ENCODE assay signal across 10 cellular contexts in genomic region chrX:11629593-11630211, GRCh38. TPM values are rescaled to one million over a fixed set of nuclear protein-coding genes. Genes with fewer than 3 reads are reported as not detected.
A peak's percentile ranks its signal among the peaks of the same experiment; 100 is the strongest.
DNase-seq lines count a peak whose midpoint lies in the region; ATAC-seq, FAIRE-seq and TF ChIP-seq lines count a peak whose summit lies in the region.
"Had no signal": no experiment of that assay in that cellular context is flagged by ENCODE, and none has a peak within 500 bp of the region (broad histone marks: within the 10 kb centered on the region; RNA-seq: fewer than 3 reads in every experiment).

No MANE protein-coding gene starts in this region.

- DNase-seq in GM12865 (ENCODE audit: low read depth) (peak; percentile 72), astrocyte of the hippocampus (ENCODE audit: low read depth, low spot score) (peak; percentile 79), mesendoderm (peak; percentile 10), SHP77 (lab: John Stamatoyannopoulos, UW) (no peak), NCI-H748 treated with DMSO at 0.1 percent for 48 hours (lab: John Stamatoyannopoulos, UW) (no peak), kidney (no peak)
- no peak for DNase-seq in effector CD4-positive, alpha-beta T cell
- DNase-seq: activated CD8-positive, alpha-beta memory T cell treated with anti-CD3 and anti-CD28 coated beads for 24 hours; DMS79 had no signal

- H3K56ac ChIP-seq in mesendoderm (ENCODE audit: low read length): no peak overlapping the region

- FAIRE-seq in kidney (lab: Jason Lieb, UNC): no peak

- H3K4me1 ChIP-seq in mesendoderm (ENCODE audit: control insufficient read depth, low read depth, low read length): no peaks in the 10 kb centered on the region
- H3K4me1 ChIP-seq in kidney (ENCODE audit: control insufficient read depth in 1 of 2, insufficient read depth in 1 of 2, low read depth in 1 of 2, low read length in 2 of 2): no peaks in the 10 kb centered on the region

- H3K9me3 ChIP-seq in kidney (ENCODE audit: control insufficient read depth in 1 of 2, low read length in 2 of 2): peaks cover 0 to 4% of the 10 kb centered on the region in 2 donors

- H4K5ac ChIP-seq in mesendoderm (ENCODE audit: low read length): no peak overlapping the region

- H3K18ac ChIP-seq in mesendoderm (ENCODE audit: low read length): no peak overlapping the region

- H2BK120ac ChIP-seq in mesendoderm (ENCODE audit: low read depth, low read length): no peak overlapping the region

- H3K9ac ChIP-seq in mesendoderm (ENCODE audit: low read length) (no peak overlapping the region), kidney (ENCODE audit: low read length in 2 of 2) (no peak overlapping the region)

- H4K8ac ChIP-seq in mesendoderm (ENCODE audit: low read depth, low read length): no peak overlapping the region

- no peak overlapping the region for H2AK5ac ChIP-seq in mesendoderm (ENCODE audit: low read length)

- no peak overlapping the region for H2BK5ac ChIP-seq in mesendoderm (ENCODE audit: low read length)

- ATAC-seq in HG02571 (IDR thresholded peaks at IDR 0.05; ENCODE audit: unreplicated experiment): peak; percentile 78

- no peaks in the 10 kb centered on the region for H3K79me1 ChIP-seq in mesendoderm (ENCODE audit: low read length)

- TF ChIP-seq CTCF in GM12865 (IDR thresholded peaks at IDR 0.05; ENCODE audit: insufficient read depth, low read depth, low read length, missing control alignments) (no peak), kidney (IDR thresholded peaks at IDR 0.05; ENCODE audit: borderline replicate concordance, extremely low read depth, insufficient read depth) (no peak)

- H3K36me3 ChIP-seq in mesendoderm (ENCODE audit: control insufficient read depth, insufficient read depth, low read length): no peaks in the 10 kb centered on the region
- no peaks in the 10 kb centered on the region for H3K36me3 ChIP-seq in kidney (ENCODE audit: control insufficient read depth in 1 of 2, insufficient read depth in 2 of 2, low read length in 2 of 2)

- H3K4me2 ChIP-seq in mesendoderm (ENCODE audit: low read length): no peak overlapping the region

- no CpG with 5 or more reads among the region's 4 CpGs for WGBS in mesendoderm (ENCODE audit: extremely low coverage, insufficient coverage, low lambda C conversion rate)

- intact Hi-C loops in kidney (cut with DNase I): no loop called here

- no peaks in the 10 kb centered on the region for H3K27me3 ChIP-seq in mesendoderm (ENCODE audit: insufficient read depth, low read length, poor library complexity)

- no peak overlapping the region for H3K4ac ChIP-seq in mesendoderm (ENCODE audit: low read depth, low read length)

- H3K4me3 ChIP-seq in GM12865 (ENCODE audit: low read depth, low read length): peak overlapping the region; percentile 1
- H3K4me3 ChIP-seq in mesendoderm (ENCODE audit: low read length): no peak overlapping the region
- H3K4me3 ChIP-seq in kidney (ENCODE audit: low read length in 2 of 2): no peak overlapping the region

- H3K23ac ChIP-seq in mesendoderm (ENCODE audit: low read length): no peak overlapping the region

- H3K27ac ChIP-seq in mesendoderm (ENCODE audit: low read depth, low read length) (no peak overlapping the region), kidney (ENCODE audit: low read depth in 2 of 2, low read length in 2 of 2) (no peak overlapping the region)

- H2BK15ac ChIP-seq in mesendoderm (replicated peaks; ENCODE audit: low read depth): no peak overlapping the region

- H3K79me2 ChIP-seq in mesendoderm (ENCODE audit: control insufficient read depth, insufficient read depth, low read length): no peaks in the 10 kb centered on the region

RNA-seq across cellular contexts. Expression of gene ARHGAP6, which starts 36.0 kb away (rescaled TPM):
- 0.35 TPM for polyA plus RNA-seq in mesendoderm (2013, experiment 1 of 2)
- polyA plus RNA-seq in mesendoderm (2013, experiment 2 of 2): 0.35 TPM
- 20.4 TPM for total RNA-seq in kidney
- 6.0 TPM for polyA plus RNA-seq in kidney (ENCODE audit: insufficient read depth, low read depth, low replicate concordance)

Comparison
In these comparisons a context has a peak if more than half of its experiments do, and no peak if none do; other contexts are left out.
1. DNase-seq: peak in GM12865 (single experiment), astrocyte of the hippocampus (single experiment) and mesendoderm (single experiment); none in effector CD4-positive, alpha-beta T cell (single experiment), SHP77 (0 of 2), NCI-H748 treated with DMSO at 0.1 percent for 48 hours (single experiment) and kidney (single experiment).